ENCODE assay signal across 19 cellular contexts in the genomic region with DNA sequence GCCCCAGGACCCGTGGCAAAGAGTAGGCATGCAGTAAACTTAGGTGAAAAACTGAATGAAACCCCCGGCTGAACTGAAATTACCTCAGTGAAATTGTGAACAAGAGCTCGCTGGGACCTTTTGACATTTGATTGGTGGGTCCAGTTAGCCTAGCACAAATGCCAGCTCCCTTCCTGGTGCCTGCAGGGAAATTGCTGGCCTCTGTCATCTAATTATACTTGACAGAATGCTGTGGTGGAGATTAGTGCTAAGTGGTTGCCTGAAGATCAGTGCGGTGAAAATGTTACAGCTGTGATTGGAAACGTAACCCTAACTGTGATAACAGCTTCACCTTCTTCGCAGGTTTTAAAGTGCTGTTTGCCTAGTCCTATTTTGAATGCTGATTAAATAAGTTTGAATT. TPM values are rescaled to one million over a fixed set of nuclear protein-coding genes. Genes with fewer than 3 reads are reported as not detected.
DNase-seq lines count a peak whose midpoint lies in the region; ATAC-seq and TF ChIP-seq lines count a peak whose summit lies in the region.
"Had no signal": no experiment of that assay in that cellular context is flagged by ENCODE, and none has a peak within 500 bp of the region (broad histone marks: within the 10 kb centered on the region; RNA-seq: fewer than 3 reads in every experiment).

No MANE protein-coding gene starts in this region.

- H3K9me3 Mint-ChIP-seq in osteocyte (ENCODE audit: unreplicated experiment): no peaks in the 10 kb centered on the region
- H3K9me3 Mint-ChIP-seq: activated CD4-positive, alpha-beta memory T cell treated with anti-CD3 and anti-CD28 coated beads for 36 hours; nephron; T-helper 1 cell treated with Interleukin-12 subunit alpha and Interleukin-12 subunit beta and Interleukin-4 antibody, amounts not matched to agents 30 μg/mL and 1 μg/mL, for 36 hours had no signal

- peaks cover under 1% of the 10 kb centered on the region for H4K20me1 ChIP-seq in hepatocyte (ENCODE audit: insufficient read depth, poor library complexity, severe bottlenecking)

- H3K27me3 ChIP-seq in hepatocyte: no peaks in the 10 kb centered on the region
- H3K27me3 ChIP-seq: spleen had no signal

- no peaks in the 10 kb centered on the region for H3K27me3 Mint-ChIP-seq in T-helper 17 cell
- no peaks in the 10 kb centered on the region for H3K27me3 Mint-ChIP-seq in osteocyte (ENCODE audit: unreplicated experiment)
- H3K27me3 Mint-ChIP-seq: activated CD4-positive, alpha-beta memory T cell treated with anti-CD3 and anti-CD28 coated beads for 36 hours had no signal

- H3K4me3 Mint-ChIP-seq in T-helper 17 cell (no peak overlapping the region), osteocyte (ENCODE audit: unreplicated experiment) (no peak overlapping the region)
- H3K4me3 Mint-ChIP-seq: activated CD4-positive, alpha-beta memory T cell treated with anti-CD3 and anti-CD28 coated beads for 36 hours; nephron; T-helper 1 cell treated with Interleukin-12 subunit alpha and Interleukin-12 subunit beta and Interleukin-4 antibody, amounts not matched to agents 30 μg/mL and 1 μg/mL, for 36 hours had no signal

- H3K4me1 ChIP-seq in hepatocyte (ENCODE audit: insufficient read depth): no peaks in the 10 kb centered on the region
- H3K4me1 ChIP-seq: prostate gland had no signal

- H3K4me3 ChIP-seq in hepatocyte: no peak overlapping the region
- H3K4me3 ChIP-seq: prostate gland, spleen had no signal

- peaks cover 14% of the 10 kb centered on the region for H3K4me1 Mint-ChIP-seq in T-helper 17 cell
- peaks cover 7% of the 10 kb centered on the region for H3K4me1 Mint-ChIP-seq in osteocyte (ENCODE audit: unreplicated experiment)

- 46% methylated on average over 6 of the region's 6 CpGs for WGBS in hepatocyte (ENCODE audit: low lambda C conversion rate, missing lambda C conversion rate)

- peaks cover 58% of the 10 kb centered on the region for H3K79me2 ChIP-seq in hepatocyte

- H3K36me3 ChIP-seq in hepatocyte (replicated peaks; ENCODE audit: insufficient read depth, low read depth): no peaks in the 10 kb centered on the region

- H3K36me3 Mint-ChIP-seq in T-helper 17 cell (ENCODE audit: low read depth) (peaks cover 9% of the 10 kb centered on the region), osteocyte (ENCODE audit: unreplicated experiment) (peaks cover 35% of the 10 kb centered on the region)

- no peaks in the 10 kb centered on the region for H3K9me2 ChIP-seq in hepatocyte (replicated peaks; ENCODE audit: insufficient read depth)

- DNase-seq in Right ventricle myocardium superior: no peak
- no peak for DNase-seq in cardiac septum (ENCODE audit: low spot score)
- no peak for DNase-seq in T-helper 17 cell
- DNase-seq in left ventricle myocardium superior: no peak
- no peak for DNase-seq in cortex of kidney (lab: John Stamatoyannopoulos, UW)
- no peak for DNase-seq in COLO829 (ENCODE audit: low spot score)
- DNase-seq in osteocyte (ENCODE audit: extremely low spot score, unreplicated experiment): no peak
- DNase-seq in hepatocyte (ENCODE audit: low spot score): no peak
- DNase-seq: activated CD4-positive, alpha-beta memory T cell treated with anti-CD3 and anti-CD28 coated beads for 36 hours; activated T-cell treated with anti-CD3 and anti-CD28 coated beads for 4 hours; amygdala; central memory CD4-positive, alpha-beta T cell; effector CD8-positive, alpha-beta T cell; NCI-H510A; SHP77 treated with DMSO at 0.1 percent for 48 hours; spleen had no signal

- no peaks in the 10 kb centered on the region for H3K9me3 ChIP-seq in T-helper 17 cell (ENCODE audit: control insufficient read depth, low read length, poor library complexity, severe bottlenecking)
- H3K9me3 ChIP-seq in hepatocyte (ENCODE audit: low read depth): no peaks in the 10 kb centered on the region
- H3K9me3 ChIP-seq: prostate gland, spleen had no signal

- peak; percentile 93 for ATAC-seq in Right ventricle myocardium superior (ENCODE audit: poor library complexity)
- no peak for ATAC-seq in T-helper 17 cell
- peak; percentile 95 for ATAC-seq in left ventricle myocardium superior

- H3K27ac Mint-ChIP-seq in T-helper 17 cell: peak overlapping the region; percentile 90
- H3K27ac Mint-ChIP-seq in osteocyte (ENCODE audit: unreplicated experiment): no peak overlapping the region
- H3K27ac Mint-ChIP-seq: activated CD4-positive, alpha-beta memory T cell treated with anti-CD3 and anti-CD28 coated beads for 36 hours; nephron; T-helper 1 cell treated with Interleukin-12 subunit alpha and Interleukin-12 subunit beta and Interleukin-4 antibody, amounts not matched to agents 30 μg/mL and 1 μg/mL, for 36 hours had no signal

- H2AFZ ChIP-seq in hepatocyte: no peak overlapping the region

- no peak for TF ChIP-seq CTCF in osteocyte (IDR thresholded peaks at IDR 0.05)
- no peak for TF ChIP-seq CTCF in hepatocyte (IDR thresholded peaks at IDR 0.05; ENCODE audit: poor library complexity)

- H3K27ac ChIP-seq in hepatocyte: no peak overlapping the region
- H3K27ac ChIP-seq: prostate gland, spleen had no signal

- intact Hi-C loops in Right ventricle myocardium superior (cut with DNase I) (no loop called here), cardiac septum (cut with DNase I) (no loop called here), left ventricle myocardium superior (cut with micrococcal nuclease) (no loop called here)

- no peak overlapping the region for H3K4me2 ChIP-seq in hepatocyte

RNA-seq across cellular contexts. Expression of gene ADD1, which starts 43.0 kb away (rescaled TPM):
- total RNA-seq in Right ventricle myocardium superior (217 TPM), cardiac septum (213 TPM), T-helper 17 cell (100 to 1,000 TPM; 211 to 228 TPM), left ventricle myocardium superior (228 TPM), osteocyte (273 and 274 TPM in 2 replicates), hepatocyte (143 and 179 TPM in 2 replicates)
- polyA plus RNA-seq in hepatocyte: 174 and 208 TPM in 2 replicates
